ENCODE assay signal across 8 cellular contexts in the genomic region with DNA sequence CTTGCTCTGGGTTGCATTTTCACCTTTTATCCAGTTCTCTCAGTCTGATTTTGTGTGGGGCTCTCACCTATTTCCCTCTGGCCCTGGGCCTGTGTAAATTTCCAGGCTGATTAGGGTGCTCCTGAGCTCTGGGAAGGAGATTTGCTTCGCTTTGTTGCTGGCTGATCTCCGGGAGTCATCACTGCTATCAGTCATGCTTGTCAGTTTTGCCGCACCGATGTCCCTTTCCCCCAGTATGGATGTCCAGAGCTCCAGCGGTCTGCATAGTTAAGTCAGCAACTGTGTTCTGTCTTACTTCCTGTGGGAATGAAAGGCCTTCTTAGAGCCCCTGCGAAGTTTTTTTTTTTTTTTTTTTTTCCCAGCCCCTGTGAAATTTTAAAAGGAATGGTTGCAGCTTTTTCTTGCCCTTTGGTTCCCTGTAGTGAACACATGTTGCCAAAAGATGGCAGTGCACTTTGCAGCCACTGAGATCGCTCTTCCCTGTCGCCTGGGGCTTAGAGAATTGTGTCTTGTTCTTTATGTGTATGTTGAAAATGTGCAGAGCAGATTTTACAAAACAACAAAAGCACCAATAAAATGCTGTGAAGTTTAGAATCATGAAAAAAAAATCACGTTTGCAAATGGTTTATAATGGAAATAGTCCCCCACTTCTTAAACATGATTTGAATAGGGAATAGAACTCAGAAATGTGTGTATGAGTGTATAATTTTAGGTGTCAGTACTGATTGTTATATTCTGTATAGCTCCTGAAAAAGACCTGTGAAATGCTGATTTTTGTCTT.
DNase-seq lines count a peak whose midpoint lies in the region; ATAC-seq and TF ChIP-seq lines count a peak whose summit lies in the region.

No MANE protein-coding gene starts in this region.

- H3K27ac ChIP-seq in WERI-Rb-1 = no peak overlapping the region

- no peaks in the 10 kb centered on the region for H3K9me3 ChIP-seq in WERI-Rb-1 (ENCODE audit: severe bottlenecking)

- peak; percentile 70 for ATAC-seq in Right ventricle myocardium superior (ENCODE audit: poor library complexity)
- no peak for ATAC-seq in GM18511 (IDR thresholded peaks at IDR 0.05; ENCODE audit: unreplicated experiment)

- intact Hi-C loops in Right ventricle myocardium superior (cut with DNase I) = loop anchor here (10.0 kb wide), 1 partner anchor 225 kb away; no protein-coding TSS in a partner anchor

- TF ChIP-seq CTCF in WERI-Rb-1 (IDR thresholded peaks at IDR 0.05; ENCODE audit: low read depth, low read length) = peak; percentile 75

- no peaks in the 10 kb centered on the region for H3K27me3 ChIP-seq in WERI-Rb-1 (ENCODE audit: insufficient read depth, low read depth, severe bottlenecking)

- DNase-seq in NCI-H748 treated with DMSO at 0.1 percent for 48 hours (lab: John Stamatoyannopoulos, UW) = peak; percentile 1
- no peak for DNase-seq in NCI-H748 (lab: John Stamatoyannopoulos, UW; ENCODE audit: unreplicated experiment)
- DNase-seq in HT-29 (ENCODE audit: low spot score) = peak; percentile 54
- peak; percentile 37 for DNase-seq in WERI-Rb-1
- DNase-seq in Right ventricle myocardium superior = no peak
- DNase-seq in retina = peak; percentile 57
- DNase-seq in NCI-H1048 (lab: John Stamatoyannopoulos, UW) = no peak

- no peaks in the 10 kb centered on the region for H3K36me3 ChIP-seq in WERI-Rb-1

- H3K4me3 ChIP-seq in WERI-Rb-1 (ENCODE audit: low read depth, low read length) = peak overlapping the region; percentile 32

Comparison
In these comparisons a context has a peak if more than half of its experiments do, and no peak if none do; other contexts are left out.
1. DNase-seq: peak in NCI-H748 treated with DMSO at 0.1 percent for 48 hours (single experiment), HT-29 (single experiment), WERI-Rb-1 (single experiment) and retina (single experiment); none in NCI-H748 (single experiment), Right ventricle myocardium superior (single experiment) and NCI-H1048 (single experiment).